ENCODE assay signal across 11 cellular contexts in the genomic region with DNA sequence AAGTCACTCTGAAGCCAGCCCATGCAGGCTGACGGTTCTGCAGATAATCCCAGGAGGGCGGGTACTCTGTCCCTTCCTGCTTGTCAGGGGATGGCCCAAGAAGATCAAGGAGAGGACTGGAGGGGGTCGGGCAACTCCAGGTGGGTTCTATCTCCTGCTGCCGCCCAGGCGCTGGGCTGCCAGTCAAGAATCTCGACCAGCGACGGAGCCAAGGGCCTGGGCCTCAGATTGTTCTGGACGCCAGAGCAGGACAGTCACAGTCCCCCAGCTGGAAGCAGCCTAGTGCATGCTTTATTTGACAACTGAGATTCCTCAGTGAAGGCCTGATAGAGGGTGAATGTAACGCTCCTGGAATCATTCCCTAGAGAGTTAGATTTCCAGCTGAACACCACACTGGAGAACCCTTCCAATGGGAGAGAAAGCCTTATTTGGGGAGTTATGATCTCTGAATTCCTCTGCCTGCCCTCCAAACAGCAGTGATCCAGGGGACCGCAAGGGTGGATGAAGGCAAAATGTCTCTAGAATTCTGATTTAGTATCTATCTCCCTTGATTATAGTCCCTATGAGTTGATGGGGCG. TPM values are rescaled to one million over a fixed set of nuclear protein-coding genes. Genes with fewer than 3 reads are reported as not detected.
A peak's percentile ranks its signal among the peaks of the same experiment; 100 is the strongest.
DNase-seq lines count a peak whose midpoint lies in the region; ATAC-seq, FAIRE-seq and TF ChIP-seq lines count a peak whose summit lies in the region.
"Had no signal": no experiment of that assay in that cellular context is flagged by ENCODE, and none has a peak within 500 bp of the region (broad histone marks: within the 10 kb centered on the region; RNA-seq: fewer than 3 reads in every experiment).

No MANE protein-coding gene starts in this region.

- intact Hi-C loops in adrenal gland (cut with DNase I) (no loop called here), right cardiac atrium (cut with DNase I) (no loop called here), pancreas (cut with DNase I) (no loop called here)

- no peak for FAIRE-seq in pancreas (lab: Jason Lieb, UNC)
- FAIRE-seq: frontal cortex, TTC549 had no signal

- H3K27ac ChIP-seq in adrenal gland (peak overlapping the region in 4 of 5 donors; percentile 64 to 94 (median 84)), right cardiac atrium (ENCODE audit: low read length) (peak overlapping the region; percentile 64), pancreas (peak overlapping the region; percentile 53 to 96 (median 86))

- TF ChIP-seq CTCF in adrenal gland (IDR thresholded peaks at IDR 0.05) (no peak), pancreas (IDR thresholded peaks at IDR 0.05) (no peak)

- H3K9me3 ChIP-seq in adrenal gland (replicated peaks in 1 of 3) (no peaks in the 10 kb centered on the region), right cardiac atrium (ENCODE audit: control insufficient read depth, low read length) (no peaks in the 10 kb centered on the region), pancreas (no peaks in the 10 kb centered on the region)

- H3K4me3 ChIP-seq in adrenal gland, result no peak overlapping the region
- H3K4me3 ChIP-seq in right cardiac atrium (ENCODE audit: low read length), result no peak overlapping the region
- H3K4me3 ChIP-seq in pancreas, result no peak overlapping the region

- ATAC-seq in right cardiac atrium (peak; percentile 29 to 42), pancreas (no peak), HG03025 (IDR thresholded peaks at IDR 0.05; ENCODE audit: low FRiP score, unreplicated experiment) (no peak), HG03354 (IDR thresholded peaks at IDR 0.05; ENCODE audit: poor library complexity, severe bottlenecking, unreplicated experiment) (no peak), GM19397 (IDR thresholded peaks at IDR 0.05; ENCODE audit: unreplicated experiment) (no peak)

- H3K4me1 ChIP-seq in adrenal gland (replicated peaks in 1 of 2) (peaks cover 17 to 62% of the 10 kb centered on the region in 2 donors), right cardiac atrium (ENCODE audit: control insufficient read depth, insufficient read depth, low read length) (peaks cover 20% of the 10 kb centered on the region), pancreas (peaks cover 19 to 50% (median 30%) of the 10 kb centered on the region in 3 donors)

- no peaks in the 10 kb centered on the region for H3K27me3 ChIP-seq in adrenal gland
- no peaks in the 10 kb centered on the region for H3K27me3 ChIP-seq in right cardiac atrium (ENCODE audit: control insufficient read depth, insufficient read depth)
- no peaks in the 10 kb centered on the region for H3K27me3 ChIP-seq in pancreas

- WGBS in adrenal gland, 4 donors, result 49 to 77% (median 70%) methylated on average over 10 to 12 of the region's 12 CpGs
- 36% methylated on average over 12 of the region's 12 CpGs for WGBS in right cardiac atrium
- WGBS in pancreas, 2 donors, result 41 to 61% methylated on average over 12 of the region's 12 CpGs

- TF ChIP-seq POLR2A in adrenal gland (IDR thresholded peaks at IDR 0.05), result no peak

- peak; percentile 38 for DNase-seq in AG08396 (ENCODE audit: low spot score)
- peak in 1 of 7 donors; percentile 78 for DNase-seq in adrenal gland
- peak in 2 of 3 donors; percentile 78 to 82 for DNase-seq in right cardiac atrium
- peak in 2 of 6 donors; percentile 15 to 32 for DNase-seq in pancreas
- no peak for DNase-seq in medulla oblongata (ENCODE audit: extremely low spot score)
- DNase-seq: stimulated activated CD4-positive, alpha-beta T cell treated with anti-CD3 and anti-CD28 coated beads, Interleukin-12 subunit alpha, Interleukin-12 subunit beta, amount 100 ng/mL, for 4 hours had no signal

- H3K36me3 ChIP-seq in adrenal gland (replicated peaks in 1 of 2), result no peaks in the 10 kb centered on the region
- no peaks in the 10 kb centered on the region for H3K36me3 ChIP-seq in pancreas

RNA-seq across cellular contexts. Expression of a gene that starts 1.2 kb away (rescaled TPM):
- total RNA-seq in adrenal gland (100 to 1,000 TPM in 1 of 8 donors, 10 to 100 TPM in 7; 38.0 to 100 (median 60.0) TPM), right cardiac atrium (10 to 100 TPM; 45.8 to 67.5 (median 50.0) TPM), pancreas (10 to 100 TPM; 33.8 to 71.0 (median 60.5) TPM)
- polyA plus RNA-seq in adrenal gland (100 to 1,000 TPM in 1 of 3 donors, 10 to 100 TPM in 2; 15.5 to 130 (median 71.7) TPM), right cardiac atrium (39.9 TPM), pancreas (100 to 1,000 TPM; 277 to 284 TPM)

Comparison
In these comparisons a context has a peak if more than half of its experiments do, and no peak if none do; other contexts are left out.
1. ATAC-seq: peak in right cardiac atrium (2 of 2); none in pancreas (0 of 4), HG03025 (single experiment), HG03354 (single experiment) and GM19397 (single experiment).
2. Peak in every context shown above with its lines, with median percentiles within 50 percentile points of each other: H3K27ac ChIP-seq.